8 cellular contexts compared by ENCODE assay signal in genomic region chr17:7328840-7329359, GRCh38. TPM values are rescaled to one million over a fixed set of nuclear protein-coding genes. Genes with fewer than 3 reads are reported as not detected.
DNase-seq lines count a peak whose midpoint lies in the region; ATAC-seq and TF ChIP-seq lines count a peak whose summit lies in the region.

Gene NEURL4, minus strand, starts transcription at chr17:7329335. Its CDS starts 23 bp downstream, at chr17:7329312.

- peak within 1 kb of the TSS; percentile 39 to 89; a peak in 3 of 4 replicates for H4K8ac ChIP-seq in IMR-90 (ENCODE audit: low read depth in 2 of 2, low read length in 2 of 2)

- 1% methylated on average over 18 of the region's 47 CpGs; no CpG with 5 or more reads in 1 of the 2 experiments for WGBS in IMR-90 (ENCODE audit: extremely low coverage in 2 of 2, insufficient read length in 1 of 2), 2 experiments
- WGBS in body of pancreas, 2 donors = 0% methylated on average over 7 to 44 of the region's 47 CpGs

- H3K4me3 ChIP-seq in BJ (ENCODE audit: low read depth, low read length) = peak within 1 kb of the TSS; percentile 64
- H3K4me3 ChIP-seq in IMR-90 (ENCODE audit: insufficient read depth, low read depth, low read length) = peak within 1 kb of the TSS; percentile 86
- peak within 1 kb of the TSS; percentile 85 to 94 for H3K4me3 ChIP-seq in body of pancreas

- peaks cover 7% of the 10 kb centered on the region for H4K20me1 ChIP-seq in IMR-90 (ENCODE audit: insufficient read depth, low read length)

- peak within 1 kb of the TSS; percentile 97 for H2AFZ ChIP-seq in IMR-90 (replicated peaks; ENCODE audit: low read length, poor library complexity)

- peak within 1 kb of the TSS; percentile 71 for H2BK120ac ChIP-seq in IMR-90 (ENCODE audit: low read depth, low read length)

- no peaks in the 10 kb centered on the region; the same call in 1 of the 2 replicates for H3K27me3 ChIP-seq in BJ (ENCODE audit: control insufficient read depth, insufficient read depth, low read length)
- no peaks in the 10 kb centered on the region; the same call in 1 of the 2 replicates for H3K27me3 ChIP-seq in IMR-90 (ENCODE audit: control insufficient read depth, insufficient read depth, low read length)
- no peaks in the 10 kb centered on the region for H3K27me3 ChIP-seq in body of pancreas
- H3K27me3 ChIP-seq in layer of hippocampus (ENCODE audit: control insufficient read depth, insufficient read depth, low read length) = no peaks in the 10 kb centered on the region

- TF ChIP-seq POLR2A in GM19099 (IDR thresholded peaks at IDR 0.05; ENCODE audit: extremely low read depth, insufficient read length, low read depth) (peak; percentile 22), IMR-90 (IDR thresholded peaks at IDR 0.05; ENCODE audit: low read depth, low read length) (no peak), body of pancreas (IDR thresholded peaks at IDR 0.05) (no peak)

- peak within 1 kb of the TSS; percentile 94 for H2AK9ac ChIP-seq in IMR-90 (replicated peaks; ENCODE audit: low read depth, low read length, poor library complexity)

- H3K23ac ChIP-seq in IMR-90 (ENCODE audit: low read depth, low read length) = peak within 1 kb of the TSS; percentile 94

- H2AK5ac ChIP-seq in IMR-90 (ENCODE audit: low read depth, low read length) = peak within 1 kb of the TSS; percentile 92

- H3K36me3 ChIP-seq in BJ (ENCODE audit: control insufficient read depth, insufficient read depth, low read length) (peaks cover 15% of the 10 kb centered on the region), IMR-90 (ENCODE audit: control insufficient read depth, insufficient read depth, low read length) (peaks cover 18% of the 10 kb centered on the region), body of pancreas (replicated peaks in 1 of 2; ENCODE audit: insufficient read depth in 1 of 2, low read depth in 2 of 2) (peaks cover 0 to 4% of the 10 kb centered on the region in 2 donors)

- peak within 1 kb of the TSS; percentile 94 for H3K9ac ChIP-seq in IMR-90 (ENCODE audit: low read depth, low read length)

- TF ChIP-seq RAD21 in IMR-90 (IDR thresholded peaks at IDR 0.05; ENCODE audit: low read length) = no peak

- peaks cover 6% of the 10 kb centered on the region; the same call in 1 of the 2 replicates for H3K9me1 ChIP-seq in IMR-90 (ENCODE audit: insufficient read depth, low read length)

- CTCF ChIA-PET in BJ (lab: Yijun Ruan, JAX) = interaction anchor here (0.9 to 1.5 kb wide), 6 partner anchors 9 to 108 kb away, joined by 3 to 6 read pairs (median 4); no protein-coding TSS in a partner anchor
- CTCF ChIA-PET in IMR-90 (lab: Yijun Ruan, JAX) = interaction anchor here (0.6 kb wide), 1 partner anchor 344 kb away, joined by 3 read pairs; no protein-coding TSS in a partner anchor

- H2BK5ac ChIP-seq in IMR-90 (ENCODE audit: low read depth, low read length, poor library complexity, severe bottlenecking) = peak within 1 kb of the TSS; percentile 88

- no peak within 1 kb of the TSS for H2BK15ac ChIP-seq in IMR-90 (ENCODE audit: low read depth, low read length)

- ATAC-seq in IMR-90 (ENCODE audit: low read depth) (peak; percentile 10), body of pancreas (peak; percentile 19)
- ATAC-seq in stimulated activated naive CD8-positive, alpha-beta T cell treated with anti-CD3 and anti-CD28 coated beads, Interleukin-15, Interleukin-2, amounts not matched to agents 100 U/mL and 50 U/mL, for 24 hours = peak; percentile 4

- no peaks in the 10 kb centered on the region for H3K9me3 ChIP-seq in IMR-90 (ENCODE audit: control insufficient read depth, insufficient read depth, low read length)
- no peaks in the 10 kb centered on the region for H3K9me3 ChIP-seq in body of pancreas

- H3K14ac ChIP-seq in IMR-90 (replicated peaks; ENCODE audit: low read depth, low read length) = peak within 1 kb of the TSS; percentile 95

- peak within 1 kb of the TSS; percentile 11; the same call in 1 of the 2 replicates for H3K18ac ChIP-seq in IMR-90 (ENCODE audit: low read depth, low read length)

- peak; percentile 29; the same call in 1 of the 2 replicates for TF ChIP-seq CTCF in BJ (IDR thresholded peaks at IDR 0.05; ENCODE audit: insufficient read depth, low read depth, low read length)
- no peak for TF ChIP-seq CTCF in IMR-90 (conservative IDR thresholded peaks at IDR 0.05; ENCODE audit: low read depth, low read length)
- no peak for TF ChIP-seq CTCF in body of pancreas (IDR thresholded peaks at IDR 0.05)

- H3K27ac ChIP-seq in IMR-90 (ENCODE audit: insufficient read depth, low read length) = peak within 1 kb of the TSS; percentile 87
- H3K27ac ChIP-seq in body of pancreas = peak within 1 kb of the TSS; percentile 79 to 92 (median 89)
- H3K27ac ChIP-seq in layer of hippocampus (ENCODE audit: low read depth, low read length) = peak within 1 kb of the TSS; percentile 92

- H3K79me1 ChIP-seq in IMR-90 (ENCODE audit: low read depth in 1 of 2, low read length in 2 of 2) = peaks cover 10 to 29% of the 10 kb centered on the region in 2 experiments; a peak in 3 of 4 replicates

- H3K56ac ChIP-seq in IMR-90 (ENCODE audit: extremely low read depth, insufficient read depth, low read length) = peak within 1 kb of the TSS; percentile 76

- H4K91ac ChIP-seq in IMR-90 (ENCODE audit: insufficient read depth, low read depth, low read length) = peak within 1 kb of the TSS; percentile 78

- peak within 1 kb of the TSS; percentile 93 for H3K4me2 ChIP-seq in IMR-90 (ENCODE audit: low read depth, low read length)

- H3K4ac ChIP-seq in IMR-90 (ENCODE audit: low read depth, low read length) = peak within 1 kb of the TSS; percentile 86

- no TSS peak for BruUV-seq in IMR-90 (replicated peaks; lab: Mats Ljungman, UMichigan)

- H3K4me1 ChIP-seq in IMR-90 (ENCODE audit: control insufficient read depth, insufficient read depth, low read length) (peaks cover 5% of the 10 kb centered on the region; the same call in 1 of the 2 replicates), body of pancreas (peaks cover 25% of the 10 kb centered on the region)

- POLR2A ChIA-PET in BJ (lab: Charles Lee) (interaction anchor here (0.9 to 1.2 kb wide), 3 partner anchors 15 to 232 kb away, joined by 3 to 7 read pairs (median 3); partner anchors contain the start of gene TMEM256), IMR-90 (lab: Charles Lee; ENCODE audit: unreplicated experiment) (no interaction called here)

- DNase-seq in BJ (ENCODE audit: low read depth) = no peak
- DNase-seq in IMR-90 = no peak
- DNase-seq in body of pancreas = no peak
- DNase-seq in stimulated activated naive CD8-positive, alpha-beta T cell treated with anti-CD3 and anti-CD28 coated beads, Interleukin-15, Interleukin-2, amounts not matched to agents 100 U/mL and 50 U/mL, for 24 hours = no peak
- no peak for DNase-seq in NK-92 (lab: John Stamatoyannopoulos, UW; ENCODE audit: unreplicated experiment)
- no peak for DNase-seq in SKM-1 treated with dmso at 0.1 percent for 144 hours (lab: John Stamatoyannopoulos, UW; ENCODE audit: unreplicated experiment)

- H4K5ac ChIP-seq in IMR-90 (ENCODE audit: low read depth, low read length) = peak within 1 kb of the TSS; percentile 44

- intact Hi-C loops in IMR-90 (cut with micrococcal nuclease) (loop anchor here (10.0 kb wide), 1 partner anchor 236 kb away; the partner anchor contains the start of gene SENP3), body of pancreas (cut with DNase I) (no loop called here)

- dilution Hi-C loops in IMR-90 (cut with HindIII; ENCODE audit: low sequenced_read_pairs, unreplicated experiment) = no loop called here

- in situ Hi-C loops in IMR-90 (cut with MboI; ENCODE audit: low sequenced_read_pairs) = no loop called here

- no peak within 1 kb of the TSS for H2BK20ac ChIP-seq in IMR-90 (ENCODE audit: low read depth, low read length)

TF ChIP-seq in IMR-90, 13 proteins besides CTCF, POLR2A, EP300 and RAD21:
- TF ChIP-seq MAZ (IDR thresholded peaks at IDR 0.05; ENCODE audit: borderline replicate concordance, low read depth, low read length) (no peak), USF2 (IDR thresholded peaks at IDR 0.05; ENCODE audit: low read depth, low read length) (no peak), SMC3 (IDR thresholded peaks at IDR 0.05; ENCODE audit: low read depth, low read length) (no peak), CEBPB (IDR thresholded peaks at IDR 0.05; ENCODE audit: low read depth, low read length) (no peak)

RNA-seq across cellular contexts. Expression of gene NEURL4, which starts in this region (rescaled TPM):
- polyA plus RNA-seq in BJ (2011; rRNA removed) (8.0 and 14.9 TPM in 2 replicates), IMR-90 (2012; rRNA removed) (23.3 and 26.3 TPM in 2 replicates)
- polyA minus RNA-seq in BJ (2011; rRNA and poly(A)+ RNA removed) = 12.9 and 14.8 TPM in 2 replicates
- total RNA-seq in IMR-90 (2012; rRNA removed) (8.4 and 9.2 TPM in 2 replicates), body of pancreas (10 to 100 TPM; 28.8 to 41.2 TPM)
- polyA plus RNA-seq in IMR-90 (2012; cell fraction: cytosol; rRNA removed) = 8.2 and 10.6 TPM in 2 replicates
- 135 and 269 TPM in 2 replicates for polyA plus RNA-seq in IMR-90 (2012; cell fraction: nucleus; rRNA removed; ENCODE audit: low replicate concordance)
